ENCODE assay signal across 19 cellular contexts in genomic region chr15:71066983-71067382, GRCh38. TPM values are rescaled to one million over a fixed set of nuclear protein-coding genes. Genes with fewer than 3 reads are reported as not detected.
DNase-seq lines count a peak whose midpoint lies in the region; ATAC-seq and TF ChIP-seq lines count a peak whose summit lies in the region.
"Had no signal": no experiment of that assay in that cellular context is flagged by ENCODE, and none has a peak within 500 bp of the region (broad histone marks: within the 10 kb centered on the region; RNA-seq: fewer than 3 reads in every experiment).

No MANE protein-coding gene starts in this region.

- no peak for TF ChIP-seq CTCF in osteoblast (IDR thresholded peaks at IDR 0.05; ENCODE audit: extremely low read depth, low read depth, low read length)

- H3K4me1 ChIP-seq in osteoblast (ENCODE audit: insufficient read depth, low read length), result peaks cover 17% of the 10 kb centered on the region
- H3K4me1 ChIP-seq: colonic mucosa, parathyroid adenoma had no signal

- H3K4me2 ChIP-seq in osteoblast (ENCODE audit: insufficient read depth, low read length), result no peak overlapping the region

- H3K9me3 ChIP-seq in osteoblast (ENCODE audit: low read depth, low read length), result no peaks in the 10 kb centered on the region
- H3K9me3 ChIP-seq: colonic mucosa had no signal

- peak overlapping the region; percentile 79 for H3K27ac ChIP-seq in osteoblast (ENCODE audit: low read depth, low read length)
- H3K27ac ChIP-seq: colonic mucosa, parathyroid adenoma had no signal

- no peak overlapping the region for H3K4me3 ChIP-seq in osteoblast (ENCODE audit: insufficient read depth, low read length)
- H3K4me3 ChIP-seq: colonic mucosa, lung had no signal

- H4K20me1 ChIP-seq in osteoblast (ENCODE audit: insufficient read depth, low read length), result no peaks in the 10 kb centered on the region

- DNase-seq in EL (peak; percentile 71), NCI-H226 (peak; percentile 85), fibroblast of peridontal ligament (ENCODE audit: extremely low read depth) (peak; percentile 80), osteoblast (ENCODE audit: insufficient read length, low spot score, missing footprints) (peak; percentile 42), Kasumi-1 (lab: John Stamatoyannopoulos, UW) (no peak), NCI-H146 (lab: John Stamatoyannopoulos, UW) (no peak)
- no peak for DNase-seq in stimulated activated CD8-positive, alpha-beta memory T cell treated with anti-CD3 and anti-CD28 coated beads, Interleukin-4, amount 100 ng/mL, for 48 hours
- DNase-seq: activated CD4-positive, alpha-beta T cell treated with anti-CD3 and anti-CD28 coated beads, Interleukin-2, amount 10 ng/mL, durations not matched to agents 7 days and 5 days; activated naive CD4-positive, alpha-beta T cell treated with anti-CD3 and anti-CD28 coated beads for 36 hours; C1 segment of cervical spinal cord; colonic mucosa; DMS 273 treated with DMSO at 0.1 percent for 48 hours; glutamatergic neuron; naive B cell; NCI-H345; SW 1271 had no signal

- H3K36me3 ChIP-seq in osteoblast (ENCODE audit: insufficient read depth, low read length), result no peaks in the 10 kb centered on the region
- H3K36me3 ChIP-seq: colonic mucosa had no signal

- no peaks in the 10 kb centered on the region for H3K79me2 ChIP-seq in osteoblast (ENCODE audit: insufficient read depth, low read length)
- H3K79me2 ChIP-seq: parathyroid adenoma had no signal

- H2AFZ ChIP-seq in osteoblast (ENCODE audit: low read length), result no peak overlapping the region
- H2AFZ ChIP-seq: parathyroid adenoma had no signal

- ATAC-seq in HG02840 (IDR thresholded peaks at IDR 0.05; ENCODE audit: low FRiP score, unreplicated experiment), result no peak

- H3K27me3 ChIP-seq in osteoblast (ENCODE audit: insufficient read depth, low read length), result no peaks in the 10 kb centered on the region
- H3K27me3 ChIP-seq: colonic mucosa had no signal

RNA-seq across cellular contexts. Expression of gene THSD4, which starts 48.3 kb away (rescaled TPM):
- 15.6 TPM in 2 replicates for total RNA-seq in osteoblast
- total RNA-seq: activated CD4-positive, alpha-beta T cell treated with anti-CD3 and anti-CD28 coated beads, Interleukin-2, amount 10 ng/mL, durations not matched to agents 7 days and 5 days; activated naive CD4-positive, alpha-beta T cell treated with anti-CD3 and anti-CD28 coated beads for 36 hours had no signal

Comparison
In these comparisons a context has a peak if more than half of its experiments do, and no peak if none do; other contexts are left out.
1. DNase-seq: peak in EL (single experiment), NCI-H226 (single experiment), fibroblast of peridontal ligament (single experiment) and osteoblast (single experiment); none in Kasumi-1 (0 of 2), stimulated activated CD8-positive, alpha-beta memory T cell treated with anti-CD3 and anti-CD28 coated beads, Interleukin-4, amount 100 ng/mL, for 48 hours (single experiment) and NCI-H146 (single experiment).